Comparison of ENCODE assay signal across 9 cellular contexts in genomic region chr5:170757182-170757601, GRCh38. TPM values are rescaled to one million over a fixed set of nuclear protein-coding genes. Genes with fewer than 3 reads are reported as not detected.
A peak's percentile ranks its signal among the peaks of the same experiment; 100 is the strongest.
DNase-seq lines count a peak whose midpoint lies in the region; ATAC-seq, FAIRE-seq and TF ChIP-seq lines count a peak whose summit lies in the region.
"Had no signal": no experiment of that assay in that cellular context is flagged by ENCODE, and none has a peak within 500 bp of the region (broad histone marks: within the 10 kb centered on the region; RNA-seq: fewer than 3 reads in every experiment).

No MANE protein-coding gene starts in this region.

- H2AFZ ChIP-seq in endothelial cell of umbilical vein (ENCODE audit: low read depth, low read length), result no peak overlapping the region

- dilution Hi-C loops in endothelial cell of umbilical vein (cut with MboI; ENCODE audit: extremely low pct_ligation_motif_present, low sequenced_read_pairs), result no loop called here

- no peak overlapping the region for H3K27ac Mint-ChIP-seq in activated naive CD4-positive, alpha-beta T cell treated with anti-CD3 and anti-CD28 coated beads, Interleukin-2, amount 50 U/mL, for 72 hours

- H3K36me3 ChIP-seq in endothelial cell of umbilical vein (ENCODE audit: control insufficient read depth in 2 of 2, extremely low read depth in 1 of 2, insufficient read depth in 2 of 2, low read length in 2 of 2) (no peaks in the 10 kb centered on the region), adrenal gland (replicated peaks in 1 of 2) (no peaks in the 10 kb centered on the region), vagina (no peaks in the 10 kb centered on the region)
- H3K36me3 ChIP-seq: SJSA1 had no signal

- no peaks in the 10 kb centered on the region for H3K9me3 Mint-ChIP-seq in activated naive CD4-positive, alpha-beta T cell treated with anti-CD3 and anti-CD28 coated beads, Interleukin-2, amount 50 U/mL, for 72 hours

- TF ChIP-seq POLR2A in endothelial cell of umbilical vein (IDR thresholded peaks at IDR 0.05; ENCODE audit: low read depth, low read length), result no peak
- no peak for TF ChIP-seq POLR2A in adrenal gland (IDR thresholded peaks at IDR 0.05)
- TF ChIP-seq POLR2A in vagina (IDR thresholded peaks at IDR 0.05), result no peak

- WGBS in adrenal gland, 4 donors, result 38 to 57% (median 43%) methylated on average over 4 of the region's 4 CpGs

- H3K9me1 ChIP-seq in endothelial cell of umbilical vein (replicated peaks; ENCODE audit: control insufficient read depth, extremely low read depth, insufficient read depth, low read length), result no peaks in the 10 kb centered on the region

- peak; percentile 79 for ATAC-seq in GM19043 (IDR thresholded peaks at IDR 0.05; ENCODE audit: low read depth, unreplicated experiment)
- ATAC-seq in HG03159 (IDR thresholded peaks at IDR 0.05; ENCODE audit: unreplicated experiment), result peak; percentile 74
- ATAC-seq in activated naive CD4-positive, alpha-beta T cell treated with anti-CD3 and anti-CD28 coated beads, Interleukin-2, amount 50 U/mL, for 72 hours, result no peak

- no peaks in the 10 kb centered on the region for H4K20me1 ChIP-seq in endothelial cell of umbilical vein (replicated peaks; ENCODE audit: control insufficient read depth, extremely low read depth, insufficient read depth, low read length)

- intact Hi-C loops in endothelial cell of umbilical vein (cut with micrococcal nuclease) (no loop called here), adrenal gland (cut with DNase I) (no loop called here), vagina (cut with DNase I) (no loop called here)

- CTCF ChIA-PET in endothelial cell of umbilical vein (lab: Charles Lee), result no interaction called here

- H3K27ac ChIP-seq in endothelial cell of umbilical vein (ENCODE audit: insufficient read depth, low read depth, low read length), result no peak overlapping the region
- no peak overlapping the region for H3K27ac ChIP-seq in adrenal gland
- no peak overlapping the region for H3K27ac ChIP-seq in vagina
- H3K27ac ChIP-seq: SJSA1 had no signal

- peak; percentile 93 for FAIRE-seq in endothelial cell of umbilical vein (lab: Jason Lieb, UNC)

- peak; percentile 82 for DNase-seq in endothelial cell of umbilical vein (ENCODE audit: low read depth, low spot score)
- peak; percentile 99 for DNase-seq in renal cortical epithelial cell (ENCODE audit: low read depth)
- no peak for DNase-seq in RKO (ENCODE audit: low spot score)
- no peak for DNase-seq in activated naive CD4-positive, alpha-beta T cell treated with anti-CD3 and anti-CD28 coated beads, Interleukin-2, amount 50 U/mL, for 72 hours (ENCODE audit: low spot score in 2 of 2)
- DNase-seq in adrenal gland, result no peak
- DNase-seq in vagina (ENCODE audit: extremely low spot score in 2 of 2), result no peak

- H3K4me1 ChIP-seq in endothelial cell of umbilical vein (ENCODE audit: control insufficient read depth, extremely low read depth, insufficient read depth, low read length), result peaks cover 11% of the 10 kb centered on the region
- H3K4me1 ChIP-seq in adrenal gland (replicated peaks in 1 of 2), result no peaks in the 10 kb centered on the region
- peaks cover 20% of the 10 kb centered on the region for H3K4me1 ChIP-seq in vagina

- no peaks in the 10 kb centered on the region for H3K79me2 ChIP-seq in endothelial cell of umbilical vein (ENCODE audit: control insufficient read depth, insufficient read depth, low read length)

- TF ChIP-seq CTCF in endothelial cell of umbilical vein (IDR thresholded peaks at IDR 0.05; ENCODE audit: extremely low read depth in 1 of 2, insufficient read depth in 1 of 2, low read depth in 1 of 2, low read length in 2 of 2) (no peak), adrenal gland (IDR thresholded peaks at IDR 0.05) (no peak), vagina (IDR thresholded peaks at IDR 0.05) (no peak)

- no TSS peak for BruUV-seq in endothelial cell of umbilical vein (replicated peaks; lab: Mats Ljungman, UMichigan)

- no peaks in the 10 kb centered on the region for H3K36me3 Mint-ChIP-seq in activated naive CD4-positive, alpha-beta T cell treated with anti-CD3 and anti-CD28 coated beads, Interleukin-2, amount 50 U/mL, for 72 hours

- H3K27me3 ChIP-seq in endothelial cell of umbilical vein (ENCODE audit: control insufficient read depth in 2 of 2, insufficient read depth in 2 of 2, low read length in 2 of 2) (no peaks in the 10 kb centered on the region), adrenal gland (no peaks in the 10 kb centered on the region), vagina (no peaks in the 10 kb centered on the region)
- H3K27me3 ChIP-seq: SJSA1 had no signal

- POLR2A ChIA-PET in endothelial cell of umbilical vein (lab: Charles Lee), result no interaction called here

- no peak overlapping the region for H3K4me3 ChIP-seq in endothelial cell of umbilical vein (replicated peaks in 1 of 3; ENCODE audit: insufficient read depth in 1 of 3, low read depth in 1 of 3, low read length in 3 of 3)
- no peak overlapping the region for H3K4me3 ChIP-seq in adrenal gland
- no peak overlapping the region for H3K4me3 ChIP-seq in vagina
- H3K4me3 ChIP-seq: SJSA1 had no signal

- no peak overlapping the region for H3K4me2 ChIP-seq in endothelial cell of umbilical vein (ENCODE audit: insufficient read depth, low read length)

- H3K9me3 ChIP-seq in endothelial cell of umbilical vein (replicated peaks; ENCODE audit: control insufficient read depth, insufficient read depth, low read length) (no peaks in the 10 kb centered on the region), adrenal gland (replicated peaks in 1 of 3) (no peaks in the 10 kb centered on the region), vagina (no peaks in the 10 kb centered on the region)
- H3K9me3 ChIP-seq: SJSA1 had no signal

- H3K9ac ChIP-seq in endothelial cell of umbilical vein (replicated peaks; ENCODE audit: extremely low read depth, insufficient read depth, low read length), result no peak overlapping the region

TF ChIP-seq in endothelial cell of umbilical vein, 7 proteins besides CTCF, POLR2A, EP300 and RAD21:
- TF ChIP-seq MYC (IDR thresholded peaks at IDR 0.05; ENCODE audit: low read depth, low read length) (no peak), JUN (IDR thresholded peaks at IDR 0.05; ENCODE audit: borderline replicate concordance, insufficient read depth, insufficient read length, low read depth) (peak; percentile 82), GATA2 (IDR thresholded peaks at IDR 0.05; ENCODE audit: insufficient read depth, insufficient read length, low read depth, low read length) (no peak), EZH2 (IDR thresholded peaks at IDR 0.05; ENCODE audit: borderline replicate concordance, low read depth, low read length, severe bottlenecking) (no peak), FOS (IDR thresholded peaks at IDR 0.05; ENCODE audit: borderline replicate concordance, insufficient read depth, low read length) (peak; percentile 75), MAX (IDR thresholded peaks at IDR 0.05; ENCODE audit: insufficient read depth, insufficient read length) (no peak), POLR2AphosphoS5 (IDR thresholded peaks at IDR 0.05; ENCODE audit: insufficient read depth, low read depth, low read length) (no peak)

RNA-seq across cellular contexts. Expression of gene GABRP, which starts 26.3 kb away (rescaled TPM):
- 0.66 and 0.72 TPM in 2 replicates for total RNA-seq in endothelial cell of umbilical vein
- polyA plus RNA-seq in endothelial cell of umbilical vein, result 3.0 and 3.3 TPM in 2 replicates
- 2.0 and 2.5 TPM in 2 replicates for polyA plus RNA-seq in endothelial cell of umbilical vein (2011; cell fraction: cytosol; rRNA removed)
- 1.9 TPM in 2 replicates for polyA plus RNA-seq in endothelial cell of umbilical vein (2011; cell fraction: nucleus; rRNA removed)
- polyA plus RNA-seq in endothelial cell of umbilical vein (2012), result 0.49 and 0.63 TPM in 2 replicates
- 3.8 and 4.5 TPM in 2 replicates for polyA minus RNA-seq in endothelial cell of umbilical vein
- not detected for polyA minus RNA-seq in endothelial cell of umbilical vein (2011; cell fraction: cytosol; rRNA and poly(A)+ RNA removed)
- polyA minus RNA-seq in endothelial cell of umbilical vein (2011; cell fraction: nucleus; rRNA and poly(A)+ RNA removed), result 1.5 and 1.6 TPM in 2 replicates
- 0.35 and 0.45 TPM in 2 replicates for total RNA-seq in renal cortical epithelial cell
- not detected for total RNA-seq in activated naive CD4-positive, alpha-beta T cell treated with anti-CD3 and anti-CD28 coated beads, Interleukin-2, amount 50 U/mL, for 72 hours
- under 1 TPM in 2 of 8 donors, not detected in 6; 0.21 to 0.26 TPM for total RNA-seq in adrenal gland
- under 1 TPM in 2 of 3 donors, not detected in 1; 0.03 to 0.13 TPM for polyA plus RNA-seq in adrenal gland
- total RNA-seq in vagina, result 20.6 TPM
- total RNA-seq: SJSA1 had no signal

Comparison
In these comparisons a context has a peak if more than half of its experiments do, and no peak if none do; other contexts are left out.
1. ATAC-seq: peak in GM19043 (single experiment) and HG03159 (single experiment); none in activated naive CD4-positive, alpha-beta T cell treated with anti-CD3 and anti-CD28 coated beads, Interleukin-2, amount 50 U/mL, for 72 hours (0 of 2).
2. DNase-seq: peak in endothelial cell of umbilical vein (single experiment) and renal cortical epithelial cell (single experiment); none in RKO (single experiment), activated naive CD4-positive, alpha-beta T cell treated with anti-CD3 and anti-CD28 coated beads, Interleukin-2, amount 50 U/mL, for 72 hours (0 of 2), adrenal gland (0 of 7) and vagina (0 of 2).
3. RNA of gene GABRP, which starts 26.3 kb away (total RNA-seq): 20.6 TPM in vagina (single experiment); 0.66 to 0.72 TPM in endothelial cell of umbilical vein, 0.35 to 0.45 TPM in renal cortical epithelial cell, 0.21 to 0.26 TPM in adrenal gland and not detected in activated naive CD4-positive, alpha-beta T cell treated with anti-CD3 and anti-CD28 coated beads, Interleukin-2, amount 50 U/mL, for 72 hours; every median in the first group is over 10 times any median in the second.